In the genomic region with DNA sequence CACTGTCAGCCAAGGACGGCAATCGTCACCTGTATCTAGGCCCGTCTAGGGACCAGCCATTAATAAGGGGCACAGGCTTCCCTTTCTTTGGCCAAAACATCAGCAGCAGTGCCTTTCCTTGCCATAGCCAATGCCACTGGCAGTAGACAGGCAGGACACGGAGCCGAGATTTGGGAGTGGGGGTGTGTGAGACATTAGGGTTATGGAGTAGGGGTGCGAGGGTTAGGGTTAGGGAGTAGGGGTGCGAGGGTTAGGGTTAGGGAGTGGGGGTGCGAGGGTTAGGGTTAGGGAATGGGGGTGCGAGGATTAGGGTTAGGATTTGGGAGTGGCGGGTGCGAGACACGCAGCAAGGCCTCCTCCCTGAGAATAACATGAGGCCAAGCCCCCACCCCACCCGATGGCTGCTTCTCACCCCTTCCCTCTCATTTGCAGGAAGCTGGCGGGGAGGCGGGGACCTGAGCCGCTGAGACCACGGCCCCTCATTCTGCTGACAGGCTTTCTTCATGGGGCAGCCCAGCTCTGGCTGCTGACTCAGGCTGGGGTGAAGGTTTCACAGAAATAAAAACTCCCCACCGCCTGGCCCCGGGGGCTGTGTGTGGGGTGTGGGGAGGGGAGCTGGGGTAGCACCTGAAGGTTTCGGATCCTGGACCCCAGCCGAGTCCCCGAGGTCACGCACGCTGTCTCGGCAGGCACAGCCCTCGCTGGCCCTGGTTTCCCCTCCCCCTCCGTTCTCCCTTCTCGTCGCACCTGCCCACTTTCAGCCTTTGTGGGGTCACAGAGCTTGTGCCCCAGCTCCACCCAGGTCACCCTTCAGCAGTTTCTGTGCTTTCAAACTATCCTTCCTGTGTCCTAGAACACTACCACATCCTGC, we compare ENCODE assay signal across 24 cellular contexts.
A peak's percentile ranks its signal among the peaks of the same experiment; 100 is the strongest.
DNase-seq lines count a peak whose midpoint lies in the region; ATAC-seq, FAIRE-seq and TF ChIP-seq lines count a peak whose summit lies in the region.
"Had no signal": no experiment of that assay in that cellular context is flagged by ENCODE, and none has a peak within 500 bp of the region (broad histone marks: within the 10 kb centered on the region; RNA-seq: fewer than 3 reads in every experiment).

No MANE protein-coding gene starts in this region.

- DNase-seq in GM06990 (ENCODE audit: extremely low read depth, insufficient read length) (peak; percentile 73), GM19238 (ENCODE audit: insufficient read length, low spot score) (peak; percentile 48), MM.1S (peak; percentile 84), memory B cell (ENCODE audit: low spot score in 2 of 2) (no peak), GDM1 (lab: John Stamatoyannopoulos, UW) (no peak), mesenteric fat pad (ENCODE audit: low spot score) (no peak), DMS 273 treated with DMSO at 0.1 percent for 48 hours (lab: John Stamatoyannopoulos, UW) (no peak), urothelium cell line (ENCODE audit: low spot score) (no peak)
- DNase-seq: ACHN; activated CD4-positive, CD25-positive, alpha-beta regulatory T cell treated with anti-CD3 and anti-CD28 coated beads, Interleukin-2, amount 50 U/mL, for 72 hours; activated CD8-positive, alpha-beta memory T cell treated with anti-CD3 and anti-CD28 coated beads for 24 hours; activated T-cell treated with anti-CD3 and anti-CD28 coated beads, Interleukin-2, amount 50 U/mL, for 1 hour; body of pancreas; cerebellar nuclear complex; foreskin fibroblast; heart left ventricle; mammary epithelial cell; NCI-H1694; NCI-H510A treated with DMSO at 0.1 percent for 48 hours; SJCRH30; T-cell; upper lobe of right lung had no signal

- H3F3A ChIP-seq in MM.1S (ENCODE audit: insufficient read depth, low read length): peaks cover 17% of the 10 kb centered on the region

- H2AFZ ChIP-seq in MM.1S (ENCODE audit: low read length): no peak overlapping the region

- H3K36me3 Mint-ChIP-seq in memory B cell: no peaks in the 10 kb centered on the region
- H3K36me3 Mint-ChIP-seq: T-cell had no signal

- no peak overlapping the region for H3K27ac Mint-ChIP-seq in memory B cell
- H3K27ac Mint-ChIP-seq: T-cell had no signal

- no peaks in the 10 kb centered on the region for H3K9me2 ChIP-seq in MM.1S (replicated peaks; ENCODE audit: insufficient read depth, low read length)

- H3K27ac ChIP-seq in MM.1S (ENCODE audit: low read length): peak overlapping the region; percentile 43; the same call in 1 of the 2 replicates
- H3K27ac ChIP-seq: body of pancreas, C4-2B, heart left ventricle, SJCRH30, upper lobe of right lung had no signal

- H3K9me3 Mint-ChIP-seq in memory B cell: no peaks in the 10 kb centered on the region
- H3K9me3 Mint-ChIP-seq: T-cell had no signal

- H3K79me2 ChIP-seq in MM.1S (ENCODE audit: low read length): no peaks in the 10 kb centered on the region

- ATAC-seq in memory B cell (ENCODE audit: low read depth): peak; percentile 25
- ATAC-seq: body of pancreas, heart left ventricle, T-cell had no signal

- no peak overlapping the region for H3K4me3 Mint-ChIP-seq in memory B cell
- H3K4me3 Mint-ChIP-seq: T-cell had no signal

- H3K27me3 ChIP-seq in GM06990 (replicated peaks; ENCODE audit: control insufficient read depth, insufficient read depth, low read length) (no peaks in the 10 kb centered on the region), MM.1S (replicated peaks; ENCODE audit: insufficient read depth, low read length) (peaks cover 4% of the 10 kb centered on the region; the same call in 1 of the 2 replicates)
- H3K27me3 ChIP-seq: body of pancreas, SJCRH30 had no signal

- peak overlapping the region; percentile 22; the same call in 1 of the 2 replicates for H3K4me2 ChIP-seq in MM.1S (ENCODE audit: low read depth, low read length)

- no peak overlapping the region for H3K9ac ChIP-seq in MM.1S (ENCODE audit: low read length)

- peaks cover 26% of the 10 kb centered on the region for H3K4me1 ChIP-seq in MM.1S (ENCODE audit: low read length)
- H3K4me1 ChIP-seq: body of pancreas, heart left ventricle, SJCRH30, upper lobe of right lung had no signal

- H3K4me1 Mint-ChIP-seq in memory B cell: peaks cover 12% of the 10 kb centered on the region

- H3K9me3 ChIP-seq in MM.1S (replicated peaks; ENCODE audit: insufficient read depth, low read length): no peaks in the 10 kb centered on the region
- H3K9me3 ChIP-seq: body of pancreas, heart left ventricle, SJCRH30, upper lobe of right lung had no signal

- TF ChIP-seq CTCF in GM06990 (IDR thresholded peaks at IDR 0.05; ENCODE audit: insufficient read depth, low read length, poor library complexity, severe bottlenecking): no peak
- TF ChIP-seq CTCF in MM.1S (IDR thresholded peaks at IDR 0.05; ENCODE audit: low read length): no peak

- H4K20me1 ChIP-seq in MM.1S (ENCODE audit: insufficient read depth, low read length): no peaks in the 10 kb centered on the region

- FAIRE-seq in urothelium cell line (lab: Jason Lieb, UNC): no peak
- FAIRE-seq: D721Med had no signal

- peaks cover 9% of the 10 kb centered on the region for H3K27me3 Mint-ChIP-seq in memory B cell

- no peak overlapping the region for H3K4me3 ChIP-seq in GM06990 (replicated peaks; ENCODE audit: low read depth, low read length)
- no peak overlapping the region for H3K4me3 ChIP-seq in MM.1S (ENCODE audit: low read length)
- H3K4me3 ChIP-seq: body of pancreas, heart left ventricle, SJCRH30, upper lobe of right lung had no signal

- H3K36me3 ChIP-seq in GM06990 (ENCODE audit: control insufficient read depth, insufficient read depth, low read length): no peaks in the 10 kb centered on the region; the same call in 1 of the 2 replicates
- no peaks in the 10 kb centered on the region for H3K36me3 ChIP-seq in MM.1S (replicated peaks; ENCODE audit: insufficient read depth, low read length)
- H3K36me3 ChIP-seq: heart left ventricle, SJCRH30, upper lobe of right lung had no signal

Comparison
In these comparisons a context has a peak if more than half of its experiments do, and no peak if none do; other contexts are left out.
1. DNase-seq: peak in GM06990 (single experiment), GM19238 (single experiment) and MM.1S (single experiment); none in memory B cell (0 of 2), GDM1 (single experiment), mesenteric fat pad (single experiment), DMS 273 treated with DMSO at 0.1 percent for 48 hours (single experiment) and urothelium cell line (single experiment).